23 cellular contexts compared by ENCODE assay signal in genomic region chr2:109287838-109288237, GRCh38.
"Had no signal": no experiment of that assay in that cellular context is flagged by ENCODE, and none has a peak within 500 bp of the region (broad histone marks: within the 10 kb centered on the region; RNA-seq: fewer than 3 reads in every experiment).

No MANE protein-coding gene starts in this region.

- H3K36me3 ChIP-seq: breast epithelium had no signal

- H3K4me3 ChIP-seq: breast epithelium, SK-N-MC had no signal

- H3K36me3 Mint-ChIP-seq: activated naive CD4-positive, alpha-beta T cell treated with anti-CD3 and anti-CD28 coated beads, Interleukin-2, amount 10 ng/mL, durations not matched to agents 7 days and 5 days; activated naive CD8-positive, alpha-beta T cell treated with anti-CD3 and anti-CD28 coated beads for 36 hours; T-cell had no signal

- H3K4me3 Mint-ChIP-seq: activated CD4-positive, alpha-beta memory T cell treated with anti-CD3 and anti-CD28 coated beads, Interleukin-2, amount 10 ng/mL, durations not matched to agents 7 days and 5 days; activated naive CD4-positive, alpha-beta T cell treated with anti-CD3 and anti-CD28 coated beads, Interleukin-2, amount 10 ng/mL, durations not matched to agents 7 days and 5 days; activated naive CD8-positive, alpha-beta T cell treated with anti-CD3 and anti-CD28 coated beads for 36 hours; activated T-cell treated with anti-CD3 and anti-CD28 coated beads, Interleukin-2, amount 50 U/mL, for 72 hours; T-cell had no signal

- H3K27ac ChIP-seq: breast epithelium, SK-N-MC, VCaP had no signal

- H3K27me3 ChIP-seq: breast epithelium had no signal

- H3K9me3 ChIP-seq: breast epithelium had no signal

- H3K9me3 Mint-ChIP-seq: activated CD4-positive, alpha-beta memory T cell treated with anti-CD3 and anti-CD28 coated beads, Interleukin-2, amount 10 ng/mL, durations not matched to agents 7 days and 5 days; activated naive CD4-positive, alpha-beta T cell treated with anti-CD3 and anti-CD28 coated beads, Interleukin-2, amount 10 ng/mL, durations not matched to agents 7 days and 5 days; activated naive CD8-positive, alpha-beta T cell treated with anti-CD3 and anti-CD28 coated beads for 36 hours; activated T-cell treated with anti-CD3 and anti-CD28 coated beads, Interleukin-2, amount 50 U/mL, for 72 hours; activated T-helper 2 cell treated with anti-CD3 and anti-CD28 coated beads, Interferon-gamma antibody, Interleukin-2, Interleukin-4, amounts not matched to agents 10 μg/mL and 5 μg/mL and 100 μg/mL, durations not matched to agents 14 hours and 24 hours and 36 hours; T-cell had no signal

- H3K4me1 Mint-ChIP-seq: activated CD4-positive, alpha-beta memory T cell treated with anti-CD3 and anti-CD28 coated beads, Interleukin-2, amount 10 ng/mL, durations not matched to agents 7 days and 5 days; activated naive CD4-positive, alpha-beta T cell treated with anti-CD3 and anti-CD28 coated beads, Interleukin-2, amount 10 ng/mL, durations not matched to agents 7 days and 5 days; T-cell had no signal

- H3K27me3 Mint-ChIP-seq: activated naive CD8-positive, alpha-beta T cell treated with anti-CD3 and anti-CD28 coated beads for 36 hours; T-cell had no signal

- H3K4me1 ChIP-seq: breast epithelium had no signal

- ATAC-seq: activated T-cell treated with anti-CD3 and anti-CD28 coated beads, Interleukin-2, amount 50 U/mL, for 72 hours; T-cell had no signal

- DNase-seq: activated CD4-positive, alpha-beta memory T cell treated with anti-CD3 and anti-CD28 coated beads, Interleukin-2, amount 10 ng/mL, durations not matched to agents 7 days and 5 days; activated CD4-positive, alpha-beta T cell treated with anti-CD3 and anti-CD28 coated beads, Interleukin-2, amount 50 U/mL, for 1 hour; activated CD4-positive, CD25-positive, alpha-beta regulatory T cell; activated gamma-delta T cell treated with Interleukin-2 at 50 U/mL for 16 hours; activated naive CD4-positive, alpha-beta T cell treated with anti-CD3 and anti-CD28 coated beads, Interleukin-2, amount 10 ng/mL, durations not matched to agents 7 days and 5 days; activated naive CD8-positive, alpha-beta T cell treated with anti-CD3 and anti-CD28 coated beads for 36 hours; activated T-cell treated with anti-CD3 and anti-CD28 coated beads for 4 hours; activated T-cell treated with anti-CD3 and anti-CD28 coated beads, Interleukin-2, amount 50 U/mL, for 72 hours; central memory CD4-positive, alpha-beta T cell; NCI-H1092; NCI-H1417; NCI-H1930; NCI-H2171 treated with DMSO at 0.1 percent for 48 hours; NCI-H226; NCI-H526; NCI-H774; T-cell; T-helper 2 cell; T1000 had no signal
